1 cellular context compared by ENCODE assay signal in genomic region chr1:40383488-40384412, GRCh38.
TF ChIP-seq lines count a peak whose summit lies in the region.

No MANE protein-coding gene starts in this region.

TF ChIP-seq in K562, 482 proteins besides CTCF, POLR2A, EP300 and RAD21 (continued from another document and continues in another):
- no peak for TF ChIP-seq ZZZ3 (IDR thresholded peaks at IDR 0.05)
- no peak for TF ChIP-seq JUN (IDR thresholded peaks at IDR 0.05; ENCODE audit: borderline replicate concordance, low read depth, low read length)
- TF ChIP-seq JUN (CRISPR knock-in tag; IDR thresholded peaks at IDR 0.05; ENCODE audit: borderline replicate concordance): 0 out of 2 replicates have a peak, but pooled peaks have one; percentile 38
- peak; percentile 70 for TF ChIP-seq PRDM10 (IDR thresholded peaks at IDR 0.05; ENCODE audit: partially characterized antibody)
- no peak for TF ChIP-seq CHD7 (IDR thresholded peaks at IDR 0.05; ENCODE audit: low read depth, low read length)
- TF ChIP-seq GABPB2 (CRISPR knock-in tag; conservative IDR thresholded peaks at IDR 0.05): no peak
- no peak for TF ChIP-seq ZNF512 (tag; IDR thresholded peaks at IDR 0.05)
- TF ChIP-seq MAFK (IDR thresholded peaks at IDR 0.05; ENCODE audit: low read length): peak; percentile 81
- no peak for TF ChIP-seq CEBPZ (IDR thresholded peaks at IDR 0.05; ENCODE audit: borderline replicate concordance, low read depth, low read length)
- no peak for TF ChIP-seq KLF1 (tag; IDR thresholded peaks at IDR 0.05)
- no peak for TF ChIP-seq FOXJ3 (CRISPR knock-in tag; IDR thresholded peaks at IDR 0.05)
- no peak for TF ChIP-seq PTTG1 (tag; IDR thresholded peaks at IDR 0.05; ENCODE audit: low read depth)
- TF ChIP-seq GTF2E2 (tag; IDR thresholded peaks at IDR 0.05): peak; percentile 64; the same call in 1 of the 2 replicates
- TF ChIP-seq MXD1 (CRISPR knock-in tag; IDR thresholded peaks at IDR 0.05; ENCODE audit: borderline replicate concordance, poor library complexity, severe bottlenecking): no peak
- TF ChIP-seq NCOA6 (IDR thresholded peaks at IDR 0.05): no peak
- TF ChIP-seq EGR1 (conservative IDR thresholded peaks at IDR 0.05): no peak
- TF ChIP-seq MEF2D (tag; conservative IDR thresholded peaks at IDR 0.05; ENCODE audit: low read depth): no peak
- no peak for TF ChIP-seq CHD2 (IDR thresholded peaks at IDR 0.05; ENCODE audit: low read depth, low read length)
- no peak for TF ChIP-seq PBX2 (CRISPR knock-in tag; IDR thresholded peaks at IDR 0.05; ENCODE audit: low read depth)
- no peak for TF ChIP-seq PBX2 (tag; conservative IDR thresholded peaks at IDR 0.05; ENCODE audit: low read depth)
- TF ChIP-seq ZNF586 (CRISPR knock-in tag; conservative IDR thresholded peaks at IDR 0.05): no peak
- no peak for TF ChIP-seq E2F1 (CRISPR knock-in tag; IDR thresholded peaks at IDR 0.05)
